ENCODE assay signal across 9 cellular contexts in genomic region chr11:68870470-68870869, GRCh38. TPM values are rescaled to one million over a fixed set of nuclear protein-coding genes. Genes with fewer than 3 reads are reported as not detected.
DNase-seq lines count a peak whose midpoint lies in the region; ATAC-seq, FAIRE-seq and TF ChIP-seq lines count a peak whose summit lies in the region.
"Had no signal": no experiment of that assay in that cellular context is flagged by ENCODE, and none has a peak within 500 bp of the region (broad histone marks: within the 10 kb centered on the region; RNA-seq: fewer than 3 reads in every experiment).

No MANE protein-coding gene starts in this region.

- H4K20me1 ChIP-seq in PC-9 (ENCODE audit: insufficient read depth): no peaks in the 10 kb centered on the region

- POLR2A ChIA-PET in PC-9 (lab: Charles Lee; ENCODE audit: unreplicated experiment): no interaction called here

- H3K36me3 ChIP-seq in PC-9 (ENCODE audit: low read depth) (no peaks in the 10 kb centered on the region), psoas muscle (ENCODE audit: insufficient read depth in 1 of 2, low read depth in 1 of 2) (no peaks in the 10 kb centered on the region)

- H3K79me2 ChIP-seq in PC-9 (ENCODE audit: low read depth): no peaks in the 10 kb centered on the region

- no peaks in the 10 kb centered on the region for H3K9me2 ChIP-seq in PC-9 (ENCODE audit: insufficient read depth)

- intact Hi-C loops in PC-9 (cut with micrococcal nuclease; ENCODE audit: unreplicated experiment) (no loop called here), psoas muscle (cut with DNase I) (no loop called here)

- H3K4me1 ChIP-seq in PC-9 (replicated peaks; ENCODE audit: insufficient read depth) (no peaks in the 10 kb centered on the region), psoas muscle (no peaks in the 10 kb centered on the region)

- FAIRE-seq in GM12892 (lab: Jason Lieb, UNC): no peak

- no peaks in the 10 kb centered on the region for H3F3A ChIP-seq in PC-9 (ENCODE audit: insufficient read depth, low read depth)

- H3K27me3 ChIP-seq in PC-9 (ENCODE audit: insufficient read depth, low read depth) (no peaks in the 10 kb centered on the region), psoas muscle (ENCODE audit: insufficient read depth in 3 of 3, low read length in 2 of 3) (peaks cover 0 to 2% (median 0%) of the 10 kb centered on the region in 3 donors)

- peak overlapping the region; percentile 66; the same call in 1 of the 2 replicates for H2AFZ ChIP-seq in PC-9

- CTCF ChIA-PET in PC-9 (lab: Charles Lee): interaction anchor here (0.6 kb wide), 1 partner anchor 286 kb away, joined by 4 read pairs; no protein-coding TSS in a partner anchor

- peak overlapping the region; percentile 71 for H3K4me2 ChIP-seq in PC-9

- H3K4me3 ChIP-seq in PC-9 (peak overlapping the region; percentile 31; the same call in 1 of the 2 replicates), fibroblast of the aortic adventitia (ENCODE audit: low read depth, low read length) (peak overlapping the region; percentile 68), psoas muscle (peak overlapping the region; percentile 66)

- H3K9me3 ChIP-seq in PC-9 (ENCODE audit: insufficient read depth, low read depth) (no peaks in the 10 kb centered on the region), psoas muscle (no peaks in the 10 kb centered on the region)

- no peak for TF ChIP-seq POLR2A in GM12892 (IDR thresholded peaks at IDR 0.05; ENCODE audit: low read depth, low read length)

- DNase-seq in Daoy (ENCODE audit: low read depth) (peak; percentile 11), PC-9 (peak in 1 of 2 experiments; percentile 29), fibroblast of the aortic adventitia (ENCODE audit: low read depth) (peak; percentile 40), psoas muscle (no peak), NCI-H2196 (lab: John Stamatoyannopoulos, UW; ENCODE audit: unreplicated experiment) (no peak), GM12892 (ENCODE audit: insufficient read length) (no peak), NCI-H748 (lab: John Stamatoyannopoulos, UW; ENCODE audit: unreplicated experiment) (no peak)
- DNase-seq: NCI-H69 had no signal

- peak in 2 of 4 donors; percentile 32 to 34 for ATAC-seq in psoas muscle
- ATAC-seq in GM18867 (IDR thresholded peaks at IDR 0.05; ENCODE audit: unreplicated experiment): no peak

- TF ChIP-seq CTCF in PC-9 (conservative IDR thresholded peaks at IDR 0.05) (no peak), fibroblast of the aortic adventitia (IDR thresholded peaks at IDR 0.05; ENCODE audit: insufficient read depth, low read length) (peak; percentile 32), psoas muscle (IDR thresholded peaks at IDR 0.05) (no peak)

- 43 to 65% (median 45%) methylated on average over 9 of the region's 9 CpGs for WGBS in psoas muscle, 3 donors

- no TSS peak for BruUV-seq in PC-9 (replicated peaks; lab: Mats Ljungman, UMichigan)

- H3K27ac ChIP-seq in PC-9 (no peak overlapping the region), psoas muscle (no peak overlapping the region)

RNA-seq across cellular contexts. Expression of gene CPT1A, which starts 28.8 kb away (rescaled TPM):
- total RNA-seq in Daoy (2014; rRNA removed; shearing (Covaris generic)): 12.4 and 16.5 TPM in 2 replicates
- total RNA-seq in PC-9 (2021) (29.7 and 36.3 TPM in 2 replicates), fibroblast of the aortic adventitia (ENCODE audit: low replicate concordance) (16.6 and 45.6 TPM in 2 replicates), psoas muscle (10 to 100 TPM in 3 of 4 donors, 1 to 10 TPM in 1; 9.7 to 29.2 (median 15.0) TPM)
- polyA plus RNA-seq in psoas muscle: 10 to 100 TPM in 2 of 3 donors, 1 to 10 TPM in 1; 8.6 to 12.9 (median 11.5) TPM
- 0.36 TPM for polyA plus RNA-seq in GM12892 (2012; ENCODE audit: missing spikeins)

RNA-seq across cellular contexts. Expression of gene MRPL21, which starts 33.2 kb away (rescaled TPM):
- 111 and 163 TPM in 2 replicates for total RNA-seq in Daoy (2014; rRNA removed; shearing (Covaris generic))
- total RNA-seq in PC-9 (2021) (81.9 and 88.0 TPM in 2 replicates), fibroblast of the aortic adventitia (ENCODE audit: low replicate concordance) (57.8 and 62.9 TPM in 2 replicates), psoas muscle (100 to 1,000 TPM in 1 of 4 donors, 10 to 100 TPM in 3; 59.2 to 104 (median 70.8) TPM)
- 100 to 1,000 TPM; 108 to 181 (median 127) TPM for polyA plus RNA-seq in psoas muscle
- 77.6 TPM for polyA plus RNA-seq in GM12892 (2012; ENCODE audit: missing spikeins)

RNA-seq across cellular contexts. Expression of gene IGHMBP2, which starts 33.2 kb away (rescaled TPM):
- 7.6 and 10.3 TPM in 2 replicates for total RNA-seq in Daoy (2014; rRNA removed; shearing (Covaris generic))
- 27.0 and 27.6 TPM in 2 replicates for total RNA-seq in PC-9 (2021)
- total RNA-seq in fibroblast of the aortic adventitia (ENCODE audit: low replicate concordance): 10.8 and 11.0 TPM in 2 replicates
- 10 to 100 TPM; 12.1 to 18.4 (median 13.0) TPM for total RNA-seq in psoas muscle
- 10 to 100 TPM; 12.4 to 19.0 (median 17.7) TPM for polyA plus RNA-seq in psoas muscle
- polyA plus RNA-seq in GM12892 (2012; ENCODE audit: missing spikeins): 5.9 TPM

Comparison
In these comparisons a context has a peak if more than half of its experiments do, and no peak if none do; other contexts are left out.
1. DNase-seq: peak in Daoy (single experiment) and fibroblast of the aortic adventitia (single experiment); none in psoas muscle (0 of 2), NCI-H2196 (single experiment), GM12892 (single experiment) and NCI-H748 (single experiment).
2. Peak in every context shown above with its lines, with median percentiles within 50 percentile points of each other: H3K4me3 ChIP-seq.